In the genomic region with DNA sequence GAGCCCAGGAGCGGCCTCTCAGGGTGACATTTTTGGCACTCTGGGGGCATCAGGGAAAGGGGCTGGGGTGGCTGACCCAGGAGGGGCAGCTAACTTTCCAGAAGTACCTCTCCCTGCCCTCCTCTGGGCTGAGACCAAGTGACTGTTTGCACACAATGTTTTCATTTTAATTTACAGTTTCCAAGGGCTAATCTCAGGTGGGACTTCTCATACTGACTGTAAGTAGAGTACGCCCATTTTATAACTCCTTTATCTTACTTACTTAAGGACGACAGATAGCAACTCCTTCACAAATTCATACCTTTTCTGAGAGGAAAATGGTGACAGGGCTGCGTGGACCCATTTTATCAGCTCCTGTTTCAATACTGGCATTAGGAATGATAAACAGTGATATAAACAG, we compare ENCODE assay signal across 20 cellular contexts.
A peak's percentile ranks its signal among the peaks of the same experiment; 100 is the strongest.
DNase-seq lines count a peak whose midpoint lies in the region; ATAC-seq lines count a peak whose summit lies in the region.
"Had no signal": no experiment of that assay in that cellular context is flagged by ENCODE, and none has a peak within 500 bp of the region (broad histone marks: within the 10 kb centered on the region; RNA-seq: fewer than 3 reads in every experiment).

No MANE protein-coding gene starts in this region.

- no peaks in the 10 kb centered on the region for H3K27me3 ChIP-seq in neuronal stem cell (ENCODE audit: control insufficient read depth in 3 of 3, insufficient read depth in 3 of 3, low read depth in 1 of 3, low read length in 3 of 3)

- no peaks in the 10 kb centered on the region for H3K9me3 ChIP-seq in neuronal stem cell (replicated peaks in 1 of 2; ENCODE audit: control insufficient read depth in 2 of 2, insufficient read depth in 1 of 2, low read depth in 1 of 2, low read length in 2 of 2)
- H3K9me3 ChIP-seq: A549, HAP-1 had no signal

- no peaks in the 10 kb centered on the region for H3K36me3 ChIP-seq in neuronal stem cell (replicated peaks in 1 of 2; ENCODE audit: control insufficient read depth in 2 of 2, insufficient read depth in 2 of 2, low read length in 2 of 2)
- H3K36me3 ChIP-seq: HAP-1 had no signal

- intact Hi-C loops in left colon (cut with DNase I, micrococcal nuclease): no loop called here

- peak; percentile 76 for ATAC-seq in left colon
- ATAC-seq in naive thymus-derived CD8-positive, alpha-beta T cell: no peak
- ATAC-seq: A549 had no signal

- no peaks in the 10 kb centered on the region for H3K4me1 Mint-ChIP-seq in activated CD4-positive, alpha-beta T cell treated with anti-CD3 and anti-CD28 coated beads, Interleukin-2, amount 10 ng/mL, durations not matched to agents 7 days and 5 days
- no peaks in the 10 kb centered on the region for H3K4me1 Mint-ChIP-seq in naive thymus-derived CD8-positive, alpha-beta T cell
- H3K4me1 Mint-ChIP-seq: CD4-positive, alpha-beta memory T cell had no signal

- H3K4me3 ChIP-seq in neuronal stem cell (ENCODE audit: low read length in 2 of 2): no peak overlapping the region
- H3K4me3 ChIP-seq: A549, HAP-1 had no signal

- no peak overlapping the region for H2BK12ac ChIP-seq in neuronal stem cell (ENCODE audit: low read length)

- CTCF ChIA-PET in activated CD4-positive, alpha-beta T cell treated with anti-CD3 and anti-CD28 coated beads, Interleukin-2, amount 10 ng/mL, durations not matched to agents 7 days and 5 days (lab: Charles Lee): no interaction called here

- DNase-seq in LoVo (ENCODE audit: low spot score) (peak; percentile 17), left colon (no peak), neuronal stem cell (ENCODE audit: low spot score) (no peak), AG08395 (ENCODE audit: low spot score) (no peak), NOMO-1 (lab: John Stamatoyannopoulos, UW; ENCODE audit: unreplicated experiment in 2 of 2) (no peak)
- DNase-seq in activated CD4-positive, alpha-beta T cell treated with anti-CD3 and anti-CD28 coated beads, Interleukin-2, amount 10 ng/mL, durations not matched to agents 7 days and 5 days: no peak
- DNase-seq in naive thymus-derived CD8-positive, alpha-beta T cell: no peak
- DNase-seq: 8988T; ACHN; C1 segment of cervical spinal cord; Calu3; CD4-positive, alpha-beta memory T cell; COR-L47; DMS53; DMS79 treated with DMSO at 0.1 percent for 48 hours; GF-D8; GOT3; HFFc6 had no signal

- H4K8ac ChIP-seq in neuronal stem cell (ENCODE audit: low read depth, low read length): no peak overlapping the region

- H2BK15ac ChIP-seq in neuronal stem cell (ENCODE audit: low read length): no peak overlapping the region

- H3K79me1 ChIP-seq in neuronal stem cell (ENCODE audit: low read depth, low read length): no peaks in the 10 kb centered on the region

- H3K18ac ChIP-seq in neuronal stem cell (ENCODE audit: low read length): no peak overlapping the region

- peaks cover 7% of the 10 kb centered on the region for H3K27me3 Mint-ChIP-seq in activated CD4-positive, alpha-beta T cell treated with anti-CD3 and anti-CD28 coated beads, Interleukin-2, amount 10 ng/mL, durations not matched to agents 7 days and 5 days
- H3K27me3 Mint-ChIP-seq in naive thymus-derived CD8-positive, alpha-beta T cell: peaks cover 18 to 59% (median 28%) of the 10 kb centered on the region in 5 donors

- no CpG with 5 or more reads among the region's 4 CpGs for WGBS in neuronal stem cell (ENCODE audit: extremely low coverage in 2 of 2, insufficient read length in 2 of 2, insufficient replicate concordance in 1 of 2), 2 donors

- no peak overlapping the region for H2BK120ac ChIP-seq in neuronal stem cell (ENCODE audit: low read depth, low read length)

- H3K27ac Mint-ChIP-seq in activated CD4-positive, alpha-beta T cell treated with anti-CD3 and anti-CD28 coated beads, Interleukin-2, amount 10 ng/mL, durations not matched to agents 7 days and 5 days: no peak overlapping the region
- peak overlapping the region in 1 of 10 donors; percentile 5 for H3K27ac Mint-ChIP-seq in naive thymus-derived CD8-positive, alpha-beta T cell
- H3K27ac Mint-ChIP-seq: CD4-positive, alpha-beta memory T cell; HFFc6 had no signal

- H4K91ac ChIP-seq in neuronal stem cell (ENCODE audit: low read depth, low read length, poor library complexity): no peak overlapping the region

- no peak overlapping the region for H3K9ac ChIP-seq in neuronal stem cell (ENCODE audit: low read depth, low read length, poor library complexity)

- H3K27ac ChIP-seq in neuronal stem cell (replicated peaks; ENCODE audit: low read length): no peak overlapping the region
- H3K27ac ChIP-seq: A549 had no signal

- no peak overlapping the region for H3K4me3 Mint-ChIP-seq in activated CD4-positive, alpha-beta T cell treated with anti-CD3 and anti-CD28 coated beads, Interleukin-2, amount 10 ng/mL, durations not matched to agents 7 days and 5 days
- no peak overlapping the region for H3K4me3 Mint-ChIP-seq in naive thymus-derived CD8-positive, alpha-beta T cell
- H3K4me3 Mint-ChIP-seq: CD4-positive, alpha-beta memory T cell; HFFc6 had no signal

- no peak overlapping the region for H3K23ac ChIP-seq in neuronal stem cell (ENCODE audit: low read depth, low read length, poor library complexity)

- H2AK5ac ChIP-seq in neuronal stem cell (ENCODE audit: low read depth, low read length): no peak overlapping the region

- no peak overlapping the region for H3K4me2 ChIP-seq in neuronal stem cell (ENCODE audit: insufficient read depth, low read length, poor library complexity, severe bottlenecking)
- H3K4me2 ChIP-seq: A549 had no signal

- no peaks in the 10 kb centered on the region for H3K9me3 Mint-ChIP-seq in activated CD4-positive, alpha-beta T cell treated with anti-CD3 and anti-CD28 coated beads, Interleukin-2, amount 10 ng/mL, durations not matched to agents 7 days and 5 days
- no peaks in the 10 kb centered on the region for H3K9me3 Mint-ChIP-seq in naive thymus-derived CD8-positive, alpha-beta T cell
- H3K9me3 Mint-ChIP-seq: HFFc6 had no signal

- H3K4me1 ChIP-seq in neuronal stem cell (ENCODE audit: control insufficient read depth in 2 of 2, insufficient read depth in 1 of 2, low read depth in 1 of 2, low read length in 2 of 2): no peaks in the 10 kb centered on the region
- H3K4me1 ChIP-seq: A549, HAP-1 had no signal

- H3K14ac ChIP-seq in neuronal stem cell (ENCODE audit: low read length): peak overlapping the region; percentile 56

- H3K36me3 Mint-ChIP-seq in activated CD4-positive, alpha-beta T cell treated with anti-CD3 and anti-CD28 coated beads, Interleukin-2, amount 10 ng/mL, durations not matched to agents 7 days and 5 days (ENCODE audit: low read depth): no peaks in the 10 kb centered on the region
- H3K36me3 Mint-ChIP-seq in naive thymus-derived CD8-positive, alpha-beta T cell: no peaks in the 10 kb centered on the region
- H3K36me3 Mint-ChIP-seq: CD4-positive, alpha-beta memory T cell had no signal

- no peak overlapping the region for H2BK5ac ChIP-seq in neuronal stem cell (ENCODE audit: low read length)

- no peak overlapping the region for H3K4ac ChIP-seq in neuronal stem cell (ENCODE audit: low read length)

- POLR2A ChIA-PET in activated CD4-positive, alpha-beta T cell treated with anti-CD3 and anti-CD28 coated beads, Interleukin-2, amount 10 ng/mL, durations not matched to agents 7 days and 5 days (lab: Charles Lee): no interaction called here
- POLR2A ChIA-PET in naive thymus-derived CD8-positive, alpha-beta T cell (lab: Charles Lee): no interaction called here

- H2AFZ ChIP-seq in neuronal stem cell (ENCODE audit: low read length): no peak overlapping the region
